21 cellular contexts compared by ENCODE assay signal in the genomic region with DNA sequence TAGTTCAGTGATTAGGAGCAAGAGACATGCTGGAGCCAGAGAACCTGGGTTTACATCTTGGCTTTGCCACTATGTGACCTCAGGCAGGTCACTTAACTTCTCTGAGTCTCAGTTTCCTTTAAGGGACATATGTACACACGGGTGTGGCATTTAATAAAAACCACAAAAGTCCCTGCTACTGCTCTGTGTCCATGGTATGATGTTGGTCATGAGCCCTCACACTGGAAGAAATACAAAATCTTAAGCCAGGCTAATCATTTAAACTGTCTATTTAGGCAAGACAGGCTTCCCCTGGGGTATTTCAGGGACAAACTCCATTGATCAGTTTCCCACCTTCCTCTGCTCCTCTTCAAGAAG. TPM values are rescaled to one million over a fixed set of nuclear protein-coding genes. Genes with fewer than 3 reads are reported as not detected.
DNase-seq lines count a peak whose midpoint lies in the region; ATAC-seq, FAIRE-seq and TF ChIP-seq lines count a peak whose summit lies in the region.
"Had no signal": no experiment of that assay in that cellular context is flagged by ENCODE, and none has a peak within 500 bp of the region (broad histone marks: within the 10 kb centered on the region; RNA-seq: fewer than 3 reads in every experiment).

No MANE protein-coding gene starts in this region.

- H3K27me3 ChIP-seq in ascending aorta (no peaks in the 10 kb centered on the region), mesenchymal stem cell (ENCODE audit: control insufficient read depth in 1 of 2, insufficient read depth in 1 of 2, low read length in 2 of 2) (no peaks in the 10 kb centered on the region), tibial artery (no peaks in the 10 kb centered on the region)

- H3K36me3 ChIP-seq in ascending aorta (no peaks in the 10 kb centered on the region), mesenchymal stem cell (ENCODE audit: control insufficient read depth in 1 of 2, insufficient read depth in 2 of 2, low read depth in 1 of 2, low read length in 2 of 2) (no peaks in the 10 kb centered on the region), tibial artery (no peaks in the 10 kb centered on the region)

- H3K14ac ChIP-seq in mesenchymal stem cell (ENCODE audit: low read length in 2 of 2), result no peak overlapping the region

- H2BK12ac ChIP-seq in mesenchymal stem cell (ENCODE audit: low read length in 2 of 2), result no peak overlapping the region

- H3K27ac ChIP-seq in ascending aorta, result peak overlapping the region; percentile 97 to 100
- H3K27ac ChIP-seq in mesenchymal stem cell (ENCODE audit: low read length, poor library complexity, severe bottlenecking), result no peak overlapping the region
- H3K27ac ChIP-seq in tibial artery, result peak overlapping the region; percentile 99 to 100

- peak; percentile 34 for ATAC-seq in activated naive CD8-positive, alpha-beta T cell treated with anti-CD3 and anti-CD28 coated beads, Interleukin-2, amount 50 U/mL, for 24 hours
- ATAC-seq: effector memory CD8-positive, alpha-beta T cell; left lobe of liver; T-cell had no signal

- H3K4me1 ChIP-seq in ascending aorta (peaks cover 21 to 75% of the 10 kb centered on the region in 2 donors), mesenchymal stem cell (ENCODE audit: control insufficient read depth, insufficient read depth, low read depth, low read length) (peaks cover 11% of the 10 kb centered on the region), tibial artery (peaks cover 0 to 92% (median 53%) of the 10 kb centered on the region in 4 donors)

- no peak overlapping the region for H3K4me3 ChIP-seq in ascending aorta
- no peak overlapping the region for H3K4me3 ChIP-seq in mesenchymal stem cell (ENCODE audit: insufficient read depth in 1 of 2, low read depth in 1 of 2, low read length in 2 of 2)
- no peak overlapping the region for H3K4me3 ChIP-seq in tibial artery
- H3K4me3 ChIP-seq: smooth muscle cell had no signal

- no peak for TF ChIP-seq CTCF in ascending aorta (IDR thresholded peaks at IDR 0.05)
- no peak for TF ChIP-seq CTCF in tibial artery (IDR thresholded peaks at IDR 0.05)

- H4K91ac ChIP-seq in mesenchymal stem cell (ENCODE audit: low read length), result no peak overlapping the region

- H3K9ac ChIP-seq in mesenchymal stem cell (ENCODE audit: low read length), result peak overlapping the region; percentile 71

- no peak overlapping the region for H2BK120ac ChIP-seq in mesenchymal stem cell (ENCODE audit: low read depth, low read length)

- intact Hi-C loops in ascending aorta (cut with DNase I), result loop anchor here (10.0 kb wide), 1 partner anchor 444 kb away; no protein-coding TSS in a partner anchor
- intact Hi-C loops in tibial artery (cut with DNase I; ENCODE audit: low total_unique reads), result no loop called here

- H2BK15ac ChIP-seq in mesenchymal stem cell (ENCODE audit: low read depth, poor library complexity, severe bottlenecking), result no peak overlapping the region

- no peak overlapping the region for H3K4me3 Mint-ChIP-seq in activated naive CD8-positive, alpha-beta T cell treated with anti-CD3 and anti-CD28 coated beads, Interleukin-2, amount 50 U/mL, for 24 hours
- H3K4me3 Mint-ChIP-seq in activated naive CD8-positive, alpha-beta T cell treated with anti-CD3 and anti-CD28 coated beads for 36 hours, result no peak overlapping the region
- H3K4me3 Mint-ChIP-seq: effector memory CD8-positive, alpha-beta T cell; neural crest cell; T-cell had no signal

- peaks cover 11% of the 10 kb centered on the region for H3K36me3 Mint-ChIP-seq in activated naive CD8-positive, alpha-beta T cell treated with anti-CD3 and anti-CD28 coated beads, Interleukin-2, amount 50 U/mL, for 24 hours (ENCODE audit: low read depth)
- H3K36me3 Mint-ChIP-seq in activated naive CD8-positive, alpha-beta T cell treated with anti-CD3 and anti-CD28 coated beads for 36 hours, result no peaks in the 10 kb centered on the region

- H3K27ac Mint-ChIP-seq in activated naive CD8-positive, alpha-beta T cell treated with anti-CD3 and anti-CD28 coated beads, Interleukin-2, amount 50 U/mL, for 24 hours, result no peak overlapping the region
- no peak overlapping the region for H3K27ac Mint-ChIP-seq in activated naive CD8-positive, alpha-beta T cell treated with anti-CD3 and anti-CD28 coated beads for 36 hours
- H3K27ac Mint-ChIP-seq: T-cell had no signal

- H2BK5ac ChIP-seq in mesenchymal stem cell (ENCODE audit: low read depth, low read length, poor library complexity, severe bottlenecking), result no peak overlapping the region

- no peak for FAIRE-seq in urothelium cell line (lab: Jason Lieb, UNC)

- peaks cover 31% of the 10 kb centered on the region for H3K4me1 Mint-ChIP-seq in activated naive CD8-positive, alpha-beta T cell treated with anti-CD3 and anti-CD28 coated beads, Interleukin-2, amount 50 U/mL, for 24 hours
- no peaks in the 10 kb centered on the region for H3K4me1 Mint-ChIP-seq in activated naive CD8-positive, alpha-beta T cell treated with anti-CD3 and anti-CD28 coated beads for 36 hours

- H2AK5ac ChIP-seq in mesenchymal stem cell (ENCODE audit: low read length, severe bottlenecking), result no peak overlapping the region

- no peak overlapping the region for H3K4ac ChIP-seq in mesenchymal stem cell (ENCODE audit: low read depth in 1 of 2, low read length in 2 of 2)

- no peaks in the 10 kb centered on the region for H3K79me1 ChIP-seq in mesenchymal stem cell (replicated peaks; ENCODE audit: low read length, poor library complexity, severe bottlenecking)

- no peak overlapping the region for H4K8ac ChIP-seq in mesenchymal stem cell (ENCODE audit: low read length)

- H2AFZ ChIP-seq in mesenchymal stem cell (ENCODE audit: low read depth, low read length), result no peak overlapping the region

- H3K9me3 ChIP-seq in ascending aorta (peaks cover 0 to 3% of the 10 kb centered on the region in 2 donors), mesenchymal stem cell (ENCODE audit: control insufficient read depth, low read length) (peaks cover 10% of the 10 kb centered on the region), tibial artery (no peaks in the 10 kb centered on the region)

- no peak overlapping the region for H3K4me2 ChIP-seq in mesenchymal stem cell (ENCODE audit: low read length, poor library complexity, severe bottlenecking)
- H3K4me2 ChIP-seq: smooth muscle cell had no signal

- no peak overlapping the region for H3K23ac ChIP-seq in mesenchymal stem cell (ENCODE audit: low read length in 2 of 2)

- H3K27me3 Mint-ChIP-seq in activated naive CD8-positive, alpha-beta T cell treated with anti-CD3 and anti-CD28 coated beads, Interleukin-2, amount 50 U/mL, for 24 hours, result peaks cover 6% of the 10 kb centered on the region
- H3K27me3 Mint-ChIP-seq in activated naive CD8-positive, alpha-beta T cell treated with anti-CD3 and anti-CD28 coated beads for 36 hours, result peaks cover 40% of the 10 kb centered on the region

- H3K9me3 Mint-ChIP-seq in activated naive CD8-positive, alpha-beta T cell treated with anti-CD3 and anti-CD28 coated beads, Interleukin-2, amount 50 U/mL, for 24 hours, result peaks cover 15% of the 10 kb centered on the region
- peaks cover 10% of the 10 kb centered on the region for H3K9me3 Mint-ChIP-seq in activated naive CD8-positive, alpha-beta T cell treated with anti-CD3 and anti-CD28 coated beads for 36 hours

- no peak overlapping the region for H3K18ac ChIP-seq in mesenchymal stem cell (ENCODE audit: low read depth in 1 of 2, low read length in 2 of 2)

- DNase-seq in activated naive CD8-positive, alpha-beta T cell treated with anti-CD3 and anti-CD28 coated beads, Interleukin-2, amount 50 U/mL, for 24 hours, result no peak
- DNase-seq in activated naive CD8-positive, alpha-beta T cell treated with anti-CD3 and anti-CD28 coated beads for 36 hours, result no peak
- no peak for DNase-seq in ascending aorta (ENCODE audit: low spot score in 2 of 2)
- no peak for DNase-seq in mesenchymal stem cell
- peak in 1 of 2 donors; percentile 29 for DNase-seq in tibial artery
- no peak for DNase-seq in GOT3 (lab: John Stamatoyannopoulos, UW)
- no peak for DNase-seq in urothelium cell line (ENCODE audit: low spot score)
- DNase-seq in NCI-H524 treated with DMSO at 0.1 percent for 48 hours (lab: John Stamatoyannopoulos, UW), result no peak
- DNase-seq: activated CD4-positive, alpha-beta T cell treated with anti-CD3 and anti-CD28 coated beads for 48 hours; activated naive CD4-positive, alpha-beta T cell treated with anti-CD3 and anti-CD28 coated beads, Interleukin-2, amount 50 U/mL, for 16 hours; effector memory CD8-positive, alpha-beta T cell; NCI-H187; NCI-H748 treated with DMSO at 0.1 percent for 48 hours; SHP77; stimulated activated CD4-positive, alpha-beta T cell treated with anti-CD3 and anti-CD28 coated beads, Interleukin-2, amount 100 ng/mL, for 48 hours; stimulated activated naive CD4-positive, alpha-beta T cell treated with Interleukin-2 at 50 U/mL for 16 hours; T-cell; trophoblast cell had no signal

- WGBS in mesenchymal stem cell, result 59% methylated on average over 1 of the region's 1 CpG

RNA-seq across cellular contexts. Expression of gene PTGIS, which starts 12.9 kb away (rescaled TPM):
- total RNA-seq in activated naive CD8-positive, alpha-beta T cell treated with anti-CD3 and anti-CD28 coated beads for 36 hours, result under 1 TPM; 0.04 to 0.08 TPM
- total RNA-seq in ascending aorta, result 288 TPM
- polyA plus RNA-seq in mesenchymal stem cell (2013, experiment 1 of 2), result 0.01 TPM
- 0.01 TPM for polyA plus RNA-seq in mesenchymal stem cell (2013, experiment 2 of 2)

Comparison
In these comparisons a context has a peak if more than half of its experiments do, and no peak if none do; other contexts are left out.
1. RNA of gene PTGIS, which starts 12.9 kb away (total RNA-seq): 288 TPM in ascending aorta (single experiment); 0.04 to 0.08 TPM in activated naive CD8-positive, alpha-beta T cell treated with anti-CD3 and anti-CD28 coated beads for 36 hours; every median in the first group is over 100 times any median in the second.